Comparison of ENCODE assay signal across 22 cellular contexts in the genomic region with DNA sequence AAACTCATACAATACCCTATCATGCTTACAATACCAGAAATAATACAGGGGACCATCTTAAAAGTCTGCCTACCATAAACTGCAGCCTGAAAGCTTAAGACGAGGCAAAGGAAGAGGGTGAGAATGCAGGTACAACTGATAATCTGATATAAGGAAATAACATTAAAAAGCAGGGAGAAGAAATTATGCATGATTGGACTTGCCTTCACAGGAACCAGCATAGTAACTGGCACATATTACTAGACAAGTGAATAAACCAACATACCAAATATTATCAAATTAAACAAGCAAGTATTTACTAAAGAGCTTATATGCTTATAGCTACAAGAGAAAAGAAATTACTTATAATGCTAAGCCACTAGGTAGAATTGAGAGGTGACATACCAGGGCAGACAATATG.
"Had no signal": no experiment of that assay in that cellular context is flagged by ENCODE, and none has a peak within 500 bp of the region (broad histone marks: within the 10 kb centered on the region; RNA-seq: fewer than 3 reads in every experiment).

No MANE protein-coding gene starts in this region.

- H3K9me3 Mint-ChIP-seq: naive B cell; nephron; stimulated activated memory B cell treated with anti-CD40 and anti-IgM and Interleukin-4, amounts not matched to agents 10 μg/mL and 1 μg/mL and 100 μg/mL, for 72 hours had no signal

- H3K4me3 Mint-ChIP-seq: nephron; stimulated activated memory B cell treated with anti-CD40 and anti-IgM and Interleukin-4, amounts not matched to agents 10 μg/mL and 1 μg/mL and 100 μg/mL, for 72 hours; stimulated activated naive CD8-positive, alpha-beta T cell treated with anti-CD3 and anti-CD28 coated beads, Interleukin-15, Interleukin-2, amounts not matched to agents 100 ng/mL and 50 ng/mL, for 24 hours had no signal

- H3K36me3 ChIP-seq: spleen, tibial artery, upper lobe of left lung, uterus had no signal

- H3K9me3 ChIP-seq: spleen, tibial artery, upper lobe of left lung, uterus had no signal

- H3K27ac Mint-ChIP-seq: nephron; stimulated activated memory B cell treated with anti-CD40 and anti-IgM and Interleukin-4, amounts not matched to agents 10 μg/mL and 1 μg/mL and 100 μg/mL, for 72 hours; stimulated activated naive CD8-positive, alpha-beta T cell treated with anti-CD3 and anti-CD28 coated beads, Interleukin-15, Interleukin-2, amounts not matched to agents 100 ng/mL and 50 ng/mL, for 24 hours had no signal

- H3K27ac ChIP-seq: hepatocyte, spleen, tibial artery, upper lobe of left lung had no signal

- DNase-seq: cortex of kidney; dorsolateral prefrontal cortex; effector CD8-positive, alpha-beta T cell; foreskin melanocyte; head of caudate nucleus; left colon; left ventricle myocardium superior; naive B cell; occipital lobe; spleen; stimulated activated CD4-positive, alpha-beta T cell treated with anti-CD3 and anti-CD28 coated beads, Interleukin-15, amount 100 ng/mL, for 24 hours; stimulated activated CD4-positive, alpha-beta T cell treated with anti-CD3 and anti-CD28 coated beads, Interleukin-1b, Interleukin-23, amount 100 ng/mL, for 48 hours; stimulated activated CD4-positive, alpha-beta T cell treated with anti-CD3 and anti-CD28 coated beads, Interleukin-4, amount 100 ng/mL, for 24 hours; tibial artery; upper lobe of left lung; uterus had no signal

- H3K27me3 ChIP-seq: dorsolateral prefrontal cortex, hepatocyte, spleen, tibial artery, upper lobe of left lung, uterus had no signal

- H2AFZ ChIP-seq: hepatocyte had no signal

- ATAC-seq: left ventricle myocardium superior; sciatic nerve; stimulated activated memory B cell treated with anti-CD40 and anti-IgM and Interleukin-4, amounts not matched to agents 10 μg/mL and 1 μg/mL and 100 μg/mL, for 72 hours had no signal

- H3K4me3 ChIP-seq: dorsolateral prefrontal cortex, hepatocyte, lung, spleen, tibial artery, upper lobe of left lung, uterus had no signal

- H3K4me2 ChIP-seq: hepatocyte had no signal

- H3K4me1 ChIP-seq: uterus had no signal

- H3K27me3 Mint-ChIP-seq: naive B cell; stimulated activated memory B cell treated with anti-CD40 and anti-IgM and Interleukin-4, amounts not matched to agents 10 μg/mL and 1 μg/mL and 100 μg/mL, for 72 hours; stimulated activated naive CD8-positive, alpha-beta T cell treated with anti-CD3 and anti-CD28 coated beads, Interleukin-15, Interleukin-2, amounts not matched to agents 100 ng/mL and 50 ng/mL, for 24 hours had no signal
